ENCODE assay signal across 23 cellular contexts in the genomic region with DNA sequence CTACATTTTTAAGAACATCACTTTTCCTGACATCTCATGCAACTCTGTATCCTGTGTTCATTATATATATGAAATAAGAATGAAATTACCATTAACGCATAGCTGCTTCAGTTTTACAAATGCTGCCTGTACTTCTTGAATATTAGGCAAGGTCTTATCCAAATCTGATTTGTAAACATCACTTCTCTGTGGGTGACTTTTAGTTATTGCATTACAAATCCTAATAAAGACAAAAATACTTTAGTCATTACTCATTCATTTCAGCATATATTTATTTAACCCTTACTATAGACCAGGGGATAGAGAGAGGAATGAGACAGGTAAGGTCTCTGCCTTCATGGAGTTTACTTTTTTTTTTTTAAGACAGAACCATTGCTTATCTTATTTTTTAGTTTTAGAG. TPM values are rescaled to one million over a fixed set of nuclear protein-coding genes. Genes with fewer than 3 reads are reported as not detected.
DNase-seq lines count a peak whose midpoint lies in the region; ATAC-seq, FAIRE-seq and TF ChIP-seq lines count a peak whose summit lies in the region.
"Had no signal": no experiment of that assay in that cellular context is flagged by ENCODE, and none has a peak within 500 bp of the region (broad histone marks: within the 10 kb centered on the region; RNA-seq: fewer than 3 reads in every experiment).

No MANE protein-coding gene starts in this region.

- no peaks in the 10 kb centered on the region for H3K27me3 Mint-ChIP-seq in activated T-helper 1 cell treated with anti-CD3 and anti-CD28 coated beads, Interleukin-12 subunit alpha, Interleukin-12 subunit beta, Interleukin-2, Interleukin-4 antibody, amounts not matched to agents 30 ng/mL and 10 ng/mL and 1 ng/mL, durations not matched to agents 14 hours and 24 hours and 36 hours (ENCODE audit: insufficient read depth)
- no peaks in the 10 kb centered on the region for H3K27me3 Mint-ChIP-seq in activated CD4-positive, alpha-beta T cell treated with anti-CD3 and anti-CD28 coated beads for 36 hours
- H3K27me3 Mint-ChIP-seq: activated CD8-positive, alpha-beta memory T cell treated with anti-CD3 and anti-CD28 coated beads, Interleukin-2, amount 10 ng/mL, durations not matched to agents 7 days and 5 days; activated naive CD8-positive, alpha-beta T cell; activated T-helper 17 cell treated with anti-CD3 and anti-CD28 coated beads, Interleukin-2, amount 50 U/mL, for 72 hours had no signal

- CTCF ChIA-PET in A549 (lab: Yijun Ruan, JAX) (no interaction called here), HCT116 (lab: Charles Lee) (interaction anchor here (0.6 kb wide), 1 partner anchor 175 kb away, joined by 3 read pairs; no protein-coding TSS in a partner anchor)
- CTCF ChIA-PET in activated CD4-positive, alpha-beta T cell treated with anti-CD3 and anti-CD28 coated beads for 36 hours (lab: Charles Lee), result no interaction called here

- no peaks in the 10 kb centered on the region for H3K9me3 Mint-ChIP-seq in activated T-helper 1 cell treated with anti-CD3 and anti-CD28 coated beads, Interleukin-12 subunit alpha, Interleukin-12 subunit beta, Interleukin-2, Interleukin-4 antibody, amounts not matched to agents 30 ng/mL and 10 ng/mL and 1 ng/mL, durations not matched to agents 14 hours and 24 hours and 36 hours
- no peaks in the 10 kb centered on the region for H3K9me3 Mint-ChIP-seq in activated CD4-positive, alpha-beta T cell treated with anti-CD3 and anti-CD28 coated beads for 36 hours (ENCODE audit: low read depth)
- H3K9me3 Mint-ChIP-seq: activated T-helper 17 cell treated with anti-CD3 and anti-CD28 coated beads, Interleukin-2, amount 50 U/mL, for 72 hours had no signal

- peaks cover 38% of the 10 kb centered on the region for H3K4me1 ChIP-seq in A549
- peaks cover 19 to 25% of the 10 kb centered on the region in 2 experiments for H3K4me1 ChIP-seq in HCT116 (ENCODE audit: control insufficient read depth in 1 of 2, insufficient read depth in 2 of 2, low read length in 2 of 2)
- H3K4me1 ChIP-seq in stomach, result peaks cover 0 to 20% (median 0%) of the 10 kb centered on the region in 4 donors
- H3K4me1 ChIP-seq: body of pancreas, tibial artery had no signal

- intact Hi-C loops in HCT116 (cut with micrococcal nuclease) (no loop called here), stomach (cut with DNase I; ENCODE audit: low total_unique reads) (no loop called here)
- intact Hi-C loops in activated T-helper 1 cell treated with anti-CD3 and anti-CD28 coated beads, Interleukin-12 subunit alpha, Interleukin-12 subunit beta, Interleukin-2, Interleukin-4 antibody, amounts not matched to agents 30 ng/mL and 10 ng/mL and 1 ng/mL, durations not matched to agents 14 hours and 24 hours and 36 hours (cut with micrococcal nuclease), result no loop called here
- intact Hi-C loops in activated CD4-positive, alpha-beta T cell treated with anti-CD3 and anti-CD28 coated beads for 36 hours (cut with DNase I, micrococcal nuclease), result no loop called here

- H2AFZ ChIP-seq in HCT116 (ENCODE audit: low read depth, low read length, poor library complexity, severe bottlenecking), result no peak overlapping the region

- ATAC-seq in A549 (no peak), HCT116 (no peak)
- ATAC-seq in activated CD4-positive, alpha-beta T cell treated with anti-CD3 and anti-CD28 coated beads for 36 hours, result no peak
- ATAC-seq: body of pancreas had no signal

- H3K27ac Mint-ChIP-seq in activated T-helper 1 cell treated with anti-CD3 and anti-CD28 coated beads, Interleukin-12 subunit alpha, Interleukin-12 subunit beta, Interleukin-2, Interleukin-4 antibody, amounts not matched to agents 30 ng/mL and 10 ng/mL and 1 ng/mL, durations not matched to agents 14 hours and 24 hours and 36 hours, result no peak overlapping the region
- no peak overlapping the region for H3K27ac Mint-ChIP-seq in activated CD4-positive, alpha-beta T cell treated with anti-CD3 and anti-CD28 coated beads for 36 hours
- H3K27ac Mint-ChIP-seq: activated CD8-positive, alpha-beta memory T cell treated with anti-CD3 and anti-CD28 coated beads, Interleukin-2, amount 10 ng/mL, durations not matched to agents 7 days and 5 days had no signal

- H3K4me2 ChIP-seq in A549, result peak overlapping the region; percentile 60
- peak overlapping the region; percentile 45 for H3K4me2 ChIP-seq in HCT116 (ENCODE audit: low read length)
- H3K4me2 ChIP-seq: SK-N-SH, smooth muscle cell had no signal

- WGBS in A549 (ENCODE audit: missing lambda C conversion rate), result 60% methylated on average over 1 of the region's 1 CpG
- WGBS in stomach, 5 donors, result 75 to 89% (median 81%) methylated on average over 1 of the region's 1 CpG

- H3K36me3 Mint-ChIP-seq in activated T-helper 1 cell treated with anti-CD3 and anti-CD28 coated beads, Interleukin-12 subunit alpha, Interleukin-12 subunit beta, Interleukin-2, Interleukin-4 antibody, amounts not matched to agents 30 ng/mL and 10 ng/mL and 1 ng/mL, durations not matched to agents 14 hours and 24 hours and 36 hours (ENCODE audit: low read depth), result peaks cover 45% of the 10 kb centered on the region
- H3K36me3 Mint-ChIP-seq in activated CD4-positive, alpha-beta T cell treated with anti-CD3 and anti-CD28 coated beads for 36 hours (ENCODE audit: low read depth), result peaks cover 53% of the 10 kb centered on the region

- no peak overlapping the region for H3K4me3 Mint-ChIP-seq in activated T-helper 1 cell treated with anti-CD3 and anti-CD28 coated beads, Interleukin-12 subunit alpha, Interleukin-12 subunit beta, Interleukin-2, Interleukin-4 antibody, amounts not matched to agents 30 ng/mL and 10 ng/mL and 1 ng/mL, durations not matched to agents 14 hours and 24 hours and 36 hours
- H3K4me3 Mint-ChIP-seq in activated CD4-positive, alpha-beta T cell treated with anti-CD3 and anti-CD28 coated beads for 36 hours, result no peak overlapping the region
- H3K4me3 Mint-ChIP-seq: activated CD8-positive, alpha-beta memory T cell treated with anti-CD3 and anti-CD28 coated beads, Interleukin-2, amount 10 ng/mL, durations not matched to agents 7 days and 5 days; activated naive CD8-positive, alpha-beta T cell; activated T-helper 17 cell treated with anti-CD3 and anti-CD28 coated beads, Interleukin-2, amount 50 U/mL, for 72 hours had no signal

- no peak overlapping the region for H3K9ac ChIP-seq in HCT116 (ENCODE audit: low read length)
- H3K9ac ChIP-seq: SK-N-SH had no signal

- POLR2A ChIA-PET in A549 (lab: Yijun Ruan, JAX), result no interaction called here
- POLR2A ChIA-PET in HCT116 (lab: Charles Lee), result no interaction called here
- POLR2A ChIA-PET in activated CD4-positive, alpha-beta T cell treated with anti-CD3 and anti-CD28 coated beads for 36 hours (lab: Charles Lee), result no interaction called here

- TF ChIP-seq POLR2A in A549 (IDR thresholded peaks at IDR 0.05; ENCODE audit: low read length) (no peak), HCT116 (IDR thresholded peaks at IDR 0.05; ENCODE audit: borderline replicate concordance, extremely low read depth, insufficient read depth, insufficient read length) (no peak), stomach (IDR thresholded peaks at IDR 0.05) (no peak)

- H3K27me3 ChIP-seq in HCT116 (ENCODE audit: insufficient read depth, low read length) (no peaks in the 10 kb centered on the region), bronchial epithelial cell (ENCODE audit: control insufficient read depth, insufficient read depth, low read length) (no peaks in the 10 kb centered on the region), stomach (no peaks in the 10 kb centered on the region), H7 (ENCODE audit: control insufficient read depth, insufficient read depth, low read length) (no peaks in the 10 kb centered on the region)
- H3K27me3 ChIP-seq: body of pancreas, tibial artery had no signal

- H3K9me3 ChIP-seq in A549 (no peaks in the 10 kb centered on the region), HCT116 (ENCODE audit: control insufficient read depth in 1 of 2, insufficient read depth in 1 of 2, low read depth in 1 of 2, low read length in 2 of 2) (no peaks in the 10 kb centered on the region), stomach (no peaks in the 10 kb centered on the region)
- H3K9me3 ChIP-seq: body of pancreas, SK-N-SH, tibial artery had no signal

- no TSS peak for BruUV-seq in HCT116 (replicated peaks; lab: Mats Ljungman, UMichigan)

- FAIRE-seq in A549 (lab: Jason Lieb, UNC) (peak; percentile 91), bronchial epithelial cell (lab: Jason Lieb, UNC) (no peak)
- FAIRE-seq: endometrium, H1 had no signal

- H3K9me2 ChIP-seq in HCT116 (ENCODE audit: insufficient read depth), result no peaks in the 10 kb centered on the region
- H3K9me2 ChIP-seq: SK-N-SH had no signal

- H4K20me1 ChIP-seq in HCT116 (ENCODE audit: insufficient read depth), result no peaks in the 10 kb centered on the region

- DNase-seq in A549 (ENCODE audit: low read depth in 1 of 2, low spot score in 1 of 2), result peak in 1 of 2 experiments; percentile 13
- DNase-seq in HCT116 (ENCODE audit: low read depth, low spot score), result no peak
- peak; percentile 20 for DNase-seq in bronchial epithelial cell (ENCODE audit: low read depth)
- peak; percentile 5 for DNase-seq in hepatic stellate cell (ENCODE audit: low spot score)
- DNase-seq in stomach, result no peak
- no peak for DNase-seq in activated T-helper 1 cell treated with anti-CD3 and anti-CD28 coated beads, Interleukin-12 subunit alpha, Interleukin-12 subunit beta, Interleukin-2, Interleukin-4 antibody, amounts not matched to agents 30 ng/mL and 10 ng/mL and 1 ng/mL, durations not matched to agents 14 hours and 24 hours and 36 hours (ENCODE audit: low spot score)
- no peak for DNase-seq in H7
- DNase-seq in activated CD4-positive, alpha-beta T cell treated with anti-CD3 and anti-CD28 coated beads for 36 hours, result no peak
- DNase-seq: body of pancreas; NCI-H1105 treated with DMSO at 0.1 percent for 48 hours; NCI-H2081 treated with DMSO at 0.1 percent for 48 hours; NCI-H446 treated with DMSO at 0.1 percent for 48 hours; SK-N-SH; stimulated activated CD4-positive, alpha-beta T cell treated with anti-CD3 and anti-CD28 coated beads, Interleukin-2, amount 100 ng/mL, for 48 hours; stimulated activated naive CD4-positive, alpha-beta T cell; tibial artery had no signal

- H3K4me1 Mint-ChIP-seq in activated T-helper 1 cell treated with anti-CD3 and anti-CD28 coated beads, Interleukin-12 subunit alpha, Interleukin-12 subunit beta, Interleukin-2, Interleukin-4 antibody, amounts not matched to agents 30 ng/mL and 10 ng/mL and 1 ng/mL, durations not matched to agents 14 hours and 24 hours and 36 hours (ENCODE audit: low read depth), result peaks cover 20% of the 10 kb centered on the region
- no peaks in the 10 kb centered on the region for H3K4me1 Mint-ChIP-seq in activated CD4-positive, alpha-beta T cell treated with anti-CD3 and anti-CD28 coated beads for 36 hours
- H3K4me1 Mint-ChIP-seq: activated T-helper 17 cell treated with anti-CD3 and anti-CD28 coated beads, Interleukin-2, amount 50 U/mL, for 72 hours had no signal

- H3K36me3 ChIP-seq in HCT116 (ENCODE audit: control insufficient read depth in 1 of 2, insufficient read depth in 2 of 2, low read length in 2 of 2) (peaks cover 12% of the 10 kb centered on the region in 2 experiments; a peak in 3 of 4 replicates), bronchial epithelial cell (ENCODE audit: control insufficient read depth, insufficient read depth, low read length) (peaks cover 11% of the 10 kb centered on the region), stomach (peaks cover 65 to 100% (median 97%) of the 10 kb centered on the region in 4 donors), H7 (replicated peaks; ENCODE audit: control insufficient read depth, insufficient read depth, low read length) (peaks cover 17% of the 10 kb centered on the region)

- H3K4me3 ChIP-seq in A549, result no peak overlapping the region
- H3K4me3 ChIP-seq in HCT116 (replicated peaks in 1 of 2; ENCODE audit: low read depth in 1 of 2, low read length in 2 of 2), result 0 out of 4 replicates have a peak overlapping the region, but pooled peaks of 1 of the 2 experiments have one; percentile 14
- no peak overlapping the region for H3K4me3 ChIP-seq in bronchial epithelial cell (ENCODE audit: low read depth, low read length)
- H3K4me3 ChIP-seq in stomach, result no peak overlapping the region
- no peak overlapping the region for H3K4me3 ChIP-seq in H7 (ENCODE audit: insufficient read depth, low read depth, low read length)
- H3K4me3 ChIP-seq: body of pancreas, coronary artery, smooth muscle cell, tibial artery had no signal

- TF ChIP-seq RAD21 in A549 (conservative IDR thresholded peaks at IDR 0.05 in 1 of 2, IDR thresholded peaks at IDR 0.05 in 1 of 2) (no peak), HCT116 (IDR thresholded peaks at IDR 0.05; ENCODE audit: low read depth) (no peak)

- TF ChIP-seq EP300 in A549 (IDR thresholded peaks at IDR 0.05) (no peak), stomach (IDR thresholded peaks at IDR 0.05) (no peak)

- no peak for TF ChIP-seq CTCF in A549 (IDR thresholded peaks at IDR 0.05)
- TF ChIP-seq CTCF in HCT116 (IDR thresholded peaks at IDR 0.05 in 2 of 3, conservative IDR thresholded peaks at IDR 0.05 in 1 of 3; ENCODE audit: borderline replicate concordance in 1 of 3, insufficient read depth in 1 of 3, low read depth in 2 of 3, low read length in 2 of 3), result no peak
- TF ChIP-seq CTCF in bronchial epithelial cell (IDR thresholded peaks at IDR 0.05; ENCODE audit: insufficient read depth, low read length, severe bottlenecking), result no peak
- no peak for TF ChIP-seq CTCF in stomach (IDR thresholded peaks at IDR 0.05)

- RAD21 ChIA-PET in HCT116 (lab: Charles Lee; ENCODE audit: low non-redundant PET in 1 of 2, low total read pairs in 2 of 2, uncharacterized antibody in 2 of 2, unreplicated experiment in 2 of 2), result no interaction called here

- peak overlapping the region; percentile 72 to 73 for H3K27ac ChIP-seq in A549
- H3K27ac ChIP-seq in HCT116 (ENCODE audit: low read depth, low read length), result peak overlapping the region; percentile 46; the same call in 1 of the 2 replicates
- no peak overlapping the region for H3K27ac ChIP-seq in stomach
- H3K27ac ChIP-seq: body of pancreas, tibial artery had no signal

- H3K79me2 ChIP-seq in HCT116 (ENCODE audit: insufficient read depth, low read length), result no peaks in the 10 kb centered on the region

RNA-seq across cellular contexts. Expression of a gene that starts 36.8 kb away (rescaled TPM):
- polyA plus RNA-seq in A549 (2011; rRNA removed), result 19.3 and 23.1 TPM in 2 replicates
- 4.1 and 5.1 TPM in 2 replicates for polyA plus RNA-seq in A549 (2012; cell fraction: cytosol; rRNA removed)
- 3.7 and 5.8 TPM in 2 replicates for polyA plus RNA-seq in A549 (2012; cell fraction: nucleus; rRNA removed)
- 11.5 to 11.9 TPM (median 11.6 TPM) in 3 replicates for polyA plus RNA-seq in A549 (2017; fragmentation: RNase III; extraction: RNeasy Plus Mini Kit Qiagen cat#74134 plus additional on column Dnase treatment)
- polyA minus RNA-seq in A549 (2011; rRNA and poly(A)+ RNA removed), result 12.2 and 13.2 TPM in 2 replicates
- 13.4 TPM for total RNA-seq in HCT116 (2021; ENCODE audit: unreplicated experiment)
- polyA plus RNA-seq in HCT116 (2012), result 5.4 and 6.3 TPM in 2 replicates
- total RNA-seq in bronchial epithelial cell, result 6.6 and 8.7 TPM in 2 replicates
- total RNA-seq in stomach, result 100 to 1,000 TPM in 1 of 5 donors, 10 to 100 TPM in 3, 1 to 10 TPM in 1; 4.9 to 118 (median 39.7) TPM
- 10 to 100 TPM in 2 of 3 donors, 1 to 10 TPM in 1; 6.9 to 14.7 (median 10.9) TPM for polyA plus RNA-seq in stomach
- total RNA-seq in activated T-helper 1 cell treated with anti-CD3 and anti-CD28 coated beads, Interleukin-12 subunit alpha, Interleukin-12 subunit beta, Interleukin-2, Interleukin-4 antibody, amounts not matched to agents 30 ng/mL and 10 ng/mL and 1 ng/mL, durations not matched to agents 14 hours and 24 hours and 36 hours, result 11.8 and 13.4 TPM in 2 replicates
- 10.5 and 11.0 TPM in 2 replicates for total RNA-seq in H7 (2014; rRNA removed; shearing (Covaris generic))
- 10 to 100 TPM; 10.1 to 17.6 TPM for total RNA-seq in activated CD4-positive, alpha-beta T cell treated with anti-CD3 and anti-CD28 coated beads for 36 hours

RNA-seq across cellular contexts. Expression of a gene that starts 51.0 kb away (rescaled TPM):
- polyA plus RNA-seq in A549 (2011; rRNA removed), result 22.1 and 22.2 TPM in 2 replicates
- polyA plus RNA-seq in A549 (2012; cell fraction: cytosol; rRNA removed), result 5.2 and 6.2 TPM in 2 replicates
- polyA plus RNA-seq in A549 (2012; cell fraction: nucleus; rRNA removed), result 15.7 and 20.4 TPM in 2 replicates
- 17.4 to 18.2 TPM (median 17.4 TPM) in 3 replicates for polyA plus RNA-seq in A549 (2017; fragmentation: RNase III; extraction: RNeasy Plus Mini Kit Qiagen cat#74134 plus additional on column Dnase treatment)
- 8.1 and 11.1 TPM in 2 replicates for polyA minus RNA-seq in A549 (2011; rRNA and poly(A)+ RNA removed)
- total RNA-seq in HCT116 (2021; ENCODE audit: unreplicated experiment), result 17.4 TPM
- 8.8 and 8.9 TPM in 2 replicates for polyA plus RNA-seq in HCT116 (2012)
- total RNA-seq in bronchial epithelial cell, result 17.6 and 22.3 TPM in 2 replicates
- 10 to 100 TPM; 17.1 to 83.0 (median 29.2) TPM for total RNA-seq in stomach
- 1 to 10 TPM; 5.7 to 9.4 (median 6.0) TPM for polyA plus RNA-seq in stomach
- total RNA-seq in activated T-helper 1 cell treated with anti-CD3 and anti-CD28 coated beads, Interleukin-12 subunit alpha, Interleukin-12 subunit beta, Interleukin-2, Interleukin-4 antibody, amounts not matched to agents 30 ng/mL and 10 ng/mL and 1 ng/mL, durations not matched to agents 14 hours and 24 hours and 36 hours, result 26.5 and 27.7 TPM in 2 replicates
- 22.8 and 30.2 TPM in 2 replicates for total RNA-seq in H7 (2014; rRNA removed; shearing (Covaris generic))
- 10 to 100 TPM; 11.6 to 15.4 TPM for total RNA-seq in activated CD4-positive, alpha-beta T cell treated with anti-CD3 and anti-CD28 coated beads for 36 hours

Comparison
In these comparisons a context has a peak if more than half of its experiments do, and no peak if none do; other contexts are left out.
1. DNase-seq: peak in bronchial epithelial cell (single experiment) and hepatic stellate cell (single experiment); none in HCT116 (single experiment), stomach (single experiment), activated T-helper 1 cell treated with anti-CD3 and anti-CD28 coated beads, Interleukin-12 subunit alpha, Interleukin-12 subunit beta, Interleukin-2, Interleukin-4 antibody, amounts not matched to agents 30 ng/mL and 10 ng/mL and 1 ng/mL, durations not matched to agents 14 hours and 24 hours and 36 hours (single experiment), H7 (single experiment) and activated CD4-positive, alpha-beta T cell treated with anti-CD3 and anti-CD28 coated beads for 36 hours (single experiment).
2. H3K27ac ChIP-seq: peak in A549 (2 of 2) and HCT116 (single experiment); none in stomach (0 of 5).